ENCODE assay signal across 8 cellular contexts in the genomic region with DNA sequence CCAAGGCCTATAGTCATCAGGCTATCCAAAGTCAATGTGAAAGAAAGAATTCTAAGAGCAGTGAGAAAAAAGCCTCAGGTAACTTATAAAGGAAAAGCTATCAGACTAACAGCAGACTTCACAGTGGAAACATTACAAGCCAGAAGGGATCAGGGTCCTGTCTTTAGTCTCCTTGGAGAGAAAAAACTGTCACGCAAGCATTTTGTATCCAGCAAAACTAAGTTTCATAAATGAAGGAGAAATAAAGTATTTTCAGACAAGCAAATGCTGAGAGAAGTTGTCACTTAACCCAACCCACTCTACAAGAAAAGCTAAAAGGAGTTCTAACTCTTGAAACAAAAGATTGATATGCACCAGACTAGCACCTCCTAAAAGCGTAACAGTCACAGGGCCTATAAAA. TPM values are rescaled to one million over a fixed set of nuclear protein-coding genes. Genes with fewer than 3 reads are reported as not detected.
"Had no signal": no experiment of that assay in that cellular context is flagged by ENCODE, and none has a peak within 500 bp of the region (broad histone marks: within the 10 kb centered on the region; RNA-seq: fewer than 3 reads in every experiment).

No MANE protein-coding gene starts in this region.

- H3K27ac ChIP-seq: GM23248 had no signal

- H3K9ac ChIP-seq: GM23248 had no signal

- H3K4me3 ChIP-seq: GM23248 had no signal

- FAIRE-seq: H1, H54, HTR-8/SVneo had no signal

- H2AFZ ChIP-seq: GM23248 had no signal

- DNase-seq: GM23248, H9, HCEC 1CT, KG1 had no signal

RNA-seq across cellular contexts. Expression of gene TXLNB, which starts 54.6 kb away (rescaled TPM):
- total RNA-seq: HT-29 had no signal
